8 cellular contexts compared by ENCODE assay signal in the genomic region with DNA sequence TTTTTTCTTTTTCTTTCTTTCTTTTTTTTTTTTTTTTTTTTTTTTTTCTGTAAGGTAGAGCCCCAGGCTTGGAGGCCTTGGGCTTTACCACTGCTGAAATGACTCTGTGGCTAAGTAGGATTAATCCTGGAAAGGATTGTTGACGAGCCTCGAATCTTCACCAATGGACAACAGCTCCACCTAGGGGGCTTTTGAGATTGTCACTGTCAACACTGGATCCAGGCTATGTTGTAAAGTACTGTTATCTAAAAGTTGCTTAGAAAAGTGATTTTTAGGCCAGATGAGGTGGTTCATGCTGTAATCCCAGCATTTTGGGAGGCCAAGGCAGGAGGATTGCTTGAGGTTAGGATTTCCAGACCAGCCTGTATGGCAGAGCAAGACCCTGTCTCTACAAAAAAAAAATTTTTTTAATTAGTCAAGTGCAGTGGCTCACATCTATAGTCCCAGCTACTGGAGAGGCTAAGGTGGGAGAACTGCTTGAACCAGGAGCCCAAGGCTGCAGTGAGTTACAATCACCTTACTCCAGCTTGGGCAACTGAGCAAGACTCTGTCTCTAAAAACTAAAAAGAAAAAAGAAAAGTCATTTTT. TPM values are rescaled to one million over a fixed set of nuclear protein-coding genes. Genes with fewer than 3 reads are reported as not detected.
DNase-seq lines count a peak whose midpoint lies in the region; ATAC-seq and TF ChIP-seq lines count a peak whose summit lies in the region.

No MANE protein-coding gene starts in this region.

- ATAC-seq in T-cell (replicated peaks in 1 of 4): peak; percentile 48 to 67 (median 64)
- no peak for ATAC-seq in HG03442 (IDR thresholded peaks at IDR 0.05; ENCODE audit: unreplicated experiment)
- no peak for ATAC-seq in GM21737 (IDR thresholded peaks at IDR 0.05; ENCODE audit: unreplicated experiment)

- H3K4me3 ChIP-seq in astrocyte of the cerebellum (ENCODE audit: low read depth, low read length): no peak overlapping the region
- no peak overlapping the region for H3K4me3 ChIP-seq in hepatocyte
- H3K4me3 ChIP-seq in sigmoid colon: no peak overlapping the region

- H3K27me3 ChIP-seq in hepatocyte (no peaks in the 10 kb centered on the region), sigmoid colon (no peaks in the 10 kb centered on the region)

- no peak overlapping the region for H3K4me3 Mint-ChIP-seq in T-cell

- H3K9me2 ChIP-seq in hepatocyte (replicated peaks; ENCODE audit: insufficient read depth): no peaks in the 10 kb centered on the region

- H3K27ac Mint-ChIP-seq in T-cell: no peak overlapping the region

- H3K36me3 ChIP-seq in hepatocyte (replicated peaks; ENCODE audit: insufficient read depth, low read depth) (no peaks in the 10 kb centered on the region), sigmoid colon (peaks cover under 1 to 80% (median 25%) of the 10 kb centered on the region in 4 donors)

- TF ChIP-seq EP300 in sigmoid colon (IDR thresholded peaks at IDR 0.05): no peak

- in situ Hi-C loops in astrocyte of the cerebellum (cut with HindIII; ENCODE audit: low sequenced_read_pairs): loop anchor here (25.0 kb wide), 1 partner anchor 287 kb away; no protein-coding TSS in a partner anchor

- H2AFZ ChIP-seq in hepatocyte: no peak overlapping the region

- intact Hi-C loops in sigmoid colon (cut with DNase I): loop anchor here (2.0 to 10.0 kb wide), 4 partner anchors 42 to 620 kb away; a partner anchor contains a TSS

- peaks cover 39% of the 10 kb centered on the region for H3K36me3 Mint-ChIP-seq in T-cell

- peak; percentile 77 for TF ChIP-seq CTCF in astrocyte of the cerebellum (IDR thresholded peaks at IDR 0.05; ENCODE audit: low read depth, low read length, missing control alignments)
- peak; percentile 83 for TF ChIP-seq CTCF in hepatocyte (IDR thresholded peaks at IDR 0.05; ENCODE audit: poor library complexity)
- peak in 3 of 4 experiments; percentile 53 to 69 (median 54) for TF ChIP-seq CTCF in sigmoid colon (IDR thresholded peaks at IDR 0.05)

- POLR2A ChIA-PET in T-cell (lab: Charles Lee): interaction anchor here (0.6 to 0.7 kb wide), 2 partner anchors 75 to 156 kb away, joined by 6 to 18 read pairs; no protein-coding TSS in a partner anchor

- WGBS in hepatocyte (ENCODE audit: low lambda C conversion rate, missing lambda C conversion rate): 2% methylated on average over 2 of the region's 2 CpGs
- 2 to 6% methylated on average over 2 of the region's 2 CpGs for WGBS in sigmoid colon, 2 donors

- H3K79me2 ChIP-seq in hepatocyte: no peaks in the 10 kb centered on the region

- TF ChIP-seq POLR2A in sigmoid colon (IDR thresholded peaks at IDR 0.05): no peak

- DNase-seq in GDM1 (lab: John Stamatoyannopoulos, UW) (peak; percentile 44), M059J (ENCODE audit: low read depth) (peak; percentile 69), T-cell (peak in 31 of 34 experiments; percentile 5 to 54 (median 30)), astrocyte of the cerebellum (ENCODE audit: low read depth) (peak; percentile 79), hepatocyte (ENCODE audit: low spot score) (peak; percentile 89), sigmoid colon (peak; percentile 74)

- H3K4me1 Mint-ChIP-seq in T-cell: peaks cover 2 to 8% (median 2%) of the 10 kb centered on the region in 3 donors

- no peaks in the 10 kb centered on the region for H3K27me3 Mint-ChIP-seq in T-cell

- no peak overlapping the region for H3K27ac ChIP-seq in hepatocyte
- H3K27ac ChIP-seq in sigmoid colon: no peak overlapping the region

- CTCF ChIA-PET in T-cell (lab: Charles Lee): interaction anchor here (0.6 to 1.7 kb wide), 11 partner anchors 10 to 1117 kb away, joined by 3 to 13 read pairs (median 4); no protein-coding TSS in a partner anchor

- no peaks in the 10 kb centered on the region for H4K20me1 ChIP-seq in hepatocyte (ENCODE audit: insufficient read depth, poor library complexity, severe bottlenecking)

- H3K4me1 ChIP-seq in hepatocyte (ENCODE audit: insufficient read depth) (no peaks in the 10 kb centered on the region), sigmoid colon (peaks cover 0 to 4% (median 2%) of the 10 kb centered on the region in 4 donors)

- no peaks in the 10 kb centered on the region for H3K9me3 Mint-ChIP-seq in T-cell

- H3K9me3 ChIP-seq in hepatocyte (ENCODE audit: low read depth): no peaks in the 10 kb centered on the region
- H3K9me3 ChIP-seq in sigmoid colon: no peaks in the 10 kb centered on the region

- no peak overlapping the region for H3K4me2 ChIP-seq in hepatocyte

RNA-seq across cellular contexts. Expression of a gene that starts 41.6 kb away (rescaled TPM):
- 6.9 and 12.7 TPM in 2 replicates for total RNA-seq in M059J (2014; rRNA removed; shearing (Covaris generic))
- total RNA-seq in T-cell (10 to 100 TPM; 20.2 to 41.3 (median 25.7) TPM), hepatocyte (10.8 and 11.6 TPM in 2 replicates), sigmoid colon (10 to 100 TPM; 10.3 to 33.8 (median 11.7) TPM)
- polyA plus RNA-seq in hepatocyte (13.6 and 15.1 TPM in 2 replicates), sigmoid colon (10 to 100 TPM; 10.6 to 27.0 (median 13.8) TPM)

RNA-seq across cellular contexts. Expression of a gene that starts 41.8 kb away (rescaled TPM):
- 3.1 and 5.7 TPM in 2 replicates for total RNA-seq in M059J (2014; rRNA removed; shearing (Covaris generic))
- total RNA-seq in T-cell (10 to 100 TPM in 2 of 5 donors, 1 to 10 TPM in 3; 2.6 to 15.2 (median 2.9) TPM), hepatocyte (4.2 and 10.4 TPM in 2 replicates), sigmoid colon (10 to 100 TPM in 1 of 4 donors, 1 to 10 TPM in 3; 5.3 to 16.1 (median 9.0) TPM)
- polyA plus RNA-seq in hepatocyte (5.3 and 9.8 TPM in 2 replicates), sigmoid colon (10 to 100 TPM; 14.6 to 20.4 (median 18.3) TPM)

RNA-seq across cellular contexts. Expression of a gene that starts 56.4 kb away (rescaled TPM):
- total RNA-seq in M059J (2014; rRNA removed; shearing (Covaris generic)): 3.3 and 8.5 TPM in 2 replicates
- 10 to 100 TPM; 39.2 to 59.6 (median 57.9) TPM for total RNA-seq in T-cell
- 7.4 and 11.9 TPM in 2 replicates for total RNA-seq in hepatocyte
- 20.5 and 22.8 TPM in 2 replicates for polyA plus RNA-seq in hepatocyte
- total RNA-seq in sigmoid colon: 10 to 100 TPM; 11.0 to 26.9 (median 14.7) TPM
- 10 to 100 TPM in 2 of 3 donors, 1 to 10 TPM in 1; 7.8 to 23.1 (median 10.2) TPM for polyA plus RNA-seq in sigmoid colon

Comparison
In these comparisons a context has a peak if more than half of its experiments do, and no peak if none do; other contexts are left out.
1. DNase-seq: peak in every context shown above with its lines; median percentile 89 in hepatocyte; 79 in astrocyte of the cerebellum; 74 in sigmoid colon; 69 in M059J; 44 in GDM1; 30 in T-cell.
2. ATAC-seq: peak in T-cell (4 of 4); none in HG03442 (single experiment) and GM21737 (single experiment).
3. Peak in every context shown above with its lines, with median percentiles within 50 percentile points of each other: CTCF ChIP-seq.